Comparison of ENCODE assay signal across 10 cellular contexts in genomic region chr14:26841920-26842741, GRCh38.
DNase-seq lines count a peak whose midpoint lies in the region; TF ChIP-seq lines count a peak whose summit lies in the region.
"Had no signal": no experiment of that assay in that cellular context is flagged by ENCODE, and none has a peak within 500 bp of the region (broad histone marks: within the 10 kb centered on the region; RNA-seq: fewer than 3 reads in every experiment).

No MANE protein-coding gene starts in this region.

- H4K20me1 ChIP-seq in hepatocyte (ENCODE audit: insufficient read depth, poor library complexity, severe bottlenecking) (no peaks in the 10 kb centered on the region), neural progenitor cell (ENCODE audit: low read depth) (no peaks in the 10 kb centered on the region)

- H3K36me3 Mint-ChIP-seq in neural progenitor cell, result no peaks in the 10 kb centered on the region

- H2AFZ ChIP-seq in hepatocyte, result no peak overlapping the region
- no peak overlapping the region for H2AFZ ChIP-seq in neural progenitor cell (replicated peaks)

- H3K9me3 ChIP-seq in adipocyte (ENCODE audit: control insufficient read depth, low read length) (no peaks in the 10 kb centered on the region), hepatocyte (ENCODE audit: low read depth) (no peaks in the 10 kb centered on the region), neural progenitor cell (ENCODE audit: low read depth) (no peaks in the 10 kb centered on the region)

- peak; percentile 5 for DNase-seq in HS-27A (ENCODE audit: low read depth)
- DNase-seq in adipocyte (ENCODE audit: low read depth), result peak; percentile 96
- DNase-seq in hepatocyte (ENCODE audit: low spot score), result peak; percentile 69
- DNase-seq in stromal cell of bone marrow (ENCODE audit: low read depth), result peak; percentile 75
- DNase-seq in NCI-H1105 treated with DMSO at 0.1 percent for 48 hours (lab: John Stamatoyannopoulos, UW), result no peak
- no peak for DNase-seq in neural progenitor cell (ENCODE audit: low spot score)
- no peak for DNase-seq in GDM1 (lab: John Stamatoyannopoulos, UW)
- no peak for DNase-seq in posterior cingulate gyrus
- DNase-seq: activated T-cell treated with anti-CD3 and anti-CD28 coated beads, Interleukin-2, amount 50 U/mL, for 72 hours; NCI-H2029 had no signal

- WGBS in hepatocyte (ENCODE audit: low lambda C conversion rate, missing lambda C conversion rate), result 63% methylated on average over 3 of the region's 3 CpGs

- TF ChIP-seq CTCF in hepatocyte (IDR thresholded peaks at IDR 0.05; ENCODE audit: poor library complexity), result no peak
- TF ChIP-seq CTCF in neural progenitor cell (IDR thresholded peaks at IDR 0.05), result no peak

- no peaks in the 10 kb centered on the region for H3K9me2 ChIP-seq in hepatocyte (replicated peaks; ENCODE audit: insufficient read depth)

- no peaks in the 10 kb centered on the region for H3K27me3 Mint-ChIP-seq in neural progenitor cell (ENCODE audit: insufficient read depth, low read depth)

- intact Hi-C loops in posterior cingulate gyrus (cut with DNase I), result no loop called here

- H3K27me3 ChIP-seq in adipocyte (replicated peaks; ENCODE audit: control insufficient read depth, insufficient read depth, low read length) (no peaks in the 10 kb centered on the region), hepatocyte (no peaks in the 10 kb centered on the region), neural progenitor cell (no peaks in the 10 kb centered on the region)

- H3K9ac ChIP-seq in adipocyte (ENCODE audit: low read length) (peak overlapping the region; percentile 76), neural progenitor cell (no peak overlapping the region)

- H3K4me1 ChIP-seq in adipocyte (ENCODE audit: control insufficient read depth, insufficient read depth, low read length) (peaks cover 28% of the 10 kb centered on the region), hepatocyte (ENCODE audit: insufficient read depth) (peaks cover 25% of the 10 kb centered on the region), neural progenitor cell (no peaks in the 10 kb centered on the region)

- H3K79me2 ChIP-seq in hepatocyte, result no peaks in the 10 kb centered on the region
- no peaks in the 10 kb centered on the region for H3K79me2 ChIP-seq in neural progenitor cell (ENCODE audit: low read depth)

- no peaks in the 10 kb centered on the region for H3K9me3 Mint-ChIP-seq in neural progenitor cell

- H3F3A ChIP-seq in neural progenitor cell (ENCODE audit: low read depth), result no peaks in the 10 kb centered on the region

- H3K4me1 Mint-ChIP-seq in neural progenitor cell, result peaks cover 13% of the 10 kb centered on the region

- H3K27ac ChIP-seq in hepatocyte (peak overlapping the region; percentile 81), neural progenitor cell (no peak overlapping the region)

- H3K4me3 Mint-ChIP-seq in neural progenitor cell, result no peak overlapping the region
- H3K4me3 Mint-ChIP-seq: activated T-cell treated with anti-CD3 and anti-CD28 coated beads, Interleukin-2, amount 50 U/mL, for 72 hours had no signal

- H3K36me3 ChIP-seq in adipocyte (ENCODE audit: control insufficient read depth, insufficient read depth, low read length, severe bottlenecking) (no peaks in the 10 kb centered on the region), hepatocyte (replicated peaks; ENCODE audit: insufficient read depth, low read depth) (no peaks in the 10 kb centered on the region), neural progenitor cell (no peaks in the 10 kb centered on the region)

- H3K4me2 ChIP-seq in hepatocyte, result no peak overlapping the region
- H3K4me2 ChIP-seq in neural progenitor cell, result no peak overlapping the region

- peak overlapping the region; percentile 53 for H3K4me3 ChIP-seq in adipocyte (ENCODE audit: low read length)
- no peak overlapping the region for H3K4me3 ChIP-seq in hepatocyte
- H3K4me3 ChIP-seq in neural progenitor cell, result no peak overlapping the region

- no peak overlapping the region for H3K27ac Mint-ChIP-seq in neural progenitor cell
- H3K27ac Mint-ChIP-seq: activated T-cell treated with anti-CD3 and anti-CD28 coated beads, Interleukin-2, amount 50 U/mL, for 72 hours had no signal

Comparison
In these comparisons a context has a peak if more than half of its experiments do, and no peak if none do; other contexts are left out.
1. DNase-seq: peak in HS-27A (single experiment), adipocyte (single experiment), hepatocyte (single experiment) and stromal cell of bone marrow (single experiment); none in NCI-H1105 treated with DMSO at 0.1 percent for 48 hours (single experiment), neural progenitor cell (single experiment), GDM1 (single experiment) and posterior cingulate gyrus (0 of 10).